2 cellular contexts compared by ENCODE assay signal in genomic region chr9:5485365-5486085, GRCh38.
TF ChIP-seq lines count a peak whose summit lies in the region.

No MANE protein-coding gene starts in this region.

TF ChIP-seq in liver, 16 proteins besides CTCF, POLR2A, EP300 and RAD21:
- TF ChIP-seq HNF4A (conservative IDR thresholded peaks at IDR 0.05) (peak; percentile 29 to 51), ATF3 (IDR thresholded peaks at IDR 0.05) (no peak), YY1 (IDR thresholded peaks at IDR 0.05) (no peak), REST (IDR thresholded peaks at IDR 0.05) (no peak), SP1 (IDR thresholded peaks at IDR 0.05) (peak; percentile 41), RXRA (IDR thresholded peaks at IDR 0.05) (no peak), MAX (IDR thresholded peaks at IDR 0.05) (no peak), GABPA (IDR thresholded peaks at IDR 0.05 in 1 of 2, conservative IDR thresholded peaks at IDR 0.05 in 1 of 2) (peak in 1 of 2 donors; percentile 15)

TF ChIP-seq in HepG2, 621 proteins besides CTCF, POLR2A, EP300 and RAD21:
- TF ChIP-seq ZBTB43 (CRISPR knock-in tag; conservative IDR thresholded peaks at IDR 0.05) (no peak), SNAPC5 (CRISPR knock-in tag; IDR thresholded peaks at IDR 0.05; ENCODE audit: borderline replicate concordance) (no peak), FOXO1 (CRISPR knock-in tag; IDR thresholded peaks at IDR 0.05) (no peak)
TF ChIP-seq in HepG2: peak in this region for 0.
